Comparison of ENCODE assay signal across 15 cellular contexts in genomic region chrX:53047228-53047627, GRCh38. TPM values are rescaled to one million over a fixed set of nuclear protein-coding genes. Genes with fewer than 3 reads are reported as not detected.
A peak's percentile ranks its signal among the peaks of the same experiment; 100 is the strongest.
DNase-seq lines count a peak whose midpoint lies in the region; ATAC-seq and TF ChIP-seq lines count a peak whose summit lies in the region.
"Had no signal": no experiment of that assay in that cellular context is flagged by ENCODE, and none has a peak within 500 bp of the region (broad histone marks: within the 10 kb centered on the region; RNA-seq: fewer than 3 reads in every experiment).

No MANE protein-coding gene starts in this region.

- peaks cover 0 to 67% of the 10 kb centered on the region in 2 donors for H3K27me3 ChIP-seq in breast epithelium
- H3K27me3 ChIP-seq in PC-3 (ENCODE audit: low read length), result no peaks in the 10 kb centered on the region
- no peaks in the 10 kb centered on the region for H3K27me3 ChIP-seq in fibroblast of lung (ENCODE audit: control insufficient read depth, insufficient read depth, low read length)

- H3K4me3 Mint-ChIP-seq in MCF 10A (ENCODE audit: unreplicated experiment) (no peak overlapping the region), type B pancreatic cell (peak overlapping the region; percentile 73)

- TF ChIP-seq CTCF in MCF 10A (IDR thresholded peaks at IDR 0.05; ENCODE audit: unreplicated experiment), result peak; percentile 11
- TF ChIP-seq CTCF in breast epithelium (IDR thresholded peaks at IDR 0.05), result no peak
- peak; percentile 45 for TF ChIP-seq CTCF in PC-3 (conservative IDR thresholded peaks at IDR 0.05; ENCODE audit: low read depth, low read length)
- peak; percentile 25 to 42 for TF ChIP-seq CTCF in fibroblast of lung (conservative IDR thresholded peaks at IDR 0.05 in 1 of 2, IDR thresholded peaks at IDR 0.05 in 1 of 2; ENCODE audit: low read depth in 1 of 2, low read length in 2 of 2)
- TF ChIP-seq CTCF in type B pancreatic cell (conservative IDR thresholded peaks at IDR 0.05), result peak; percentile 63

- no peaks in the 10 kb centered on the region for H3K36me3 Mint-ChIP-seq in MCF 10A (ENCODE audit: insufficient read depth, unreplicated experiment)
- H3K36me3 Mint-ChIP-seq in type B pancreatic cell, result no peaks in the 10 kb centered on the region

- H3K27ac Mint-ChIP-seq in MCF 10A (ENCODE audit: low read depth, unreplicated experiment) (no peak overlapping the region), type B pancreatic cell (no peak overlapping the region)

- no peaks in the 10 kb centered on the region for H3K4me1 Mint-ChIP-seq in MCF 10A (ENCODE audit: insufficient read depth, unreplicated experiment)
- H3K4me1 Mint-ChIP-seq in type B pancreatic cell (ENCODE audit: unreplicated experiment), result peaks cover 5% of the 10 kb centered on the region

- H3K9me2 ChIP-seq in PC-3 (replicated peaks; ENCODE audit: low read length), result no peaks in the 10 kb centered on the region

- H3F3A ChIP-seq in PC-3 (ENCODE audit: low read length, unreplicated experiment), result no peaks in the 10 kb centered on the region

- CTCF ChIA-PET in MCF 10A (lab: Yijun Ruan, JAX) (no interaction called here), PC-3 (lab: Charles Lee) (interaction anchor here (1.0 kb wide), 1 partner anchor 41 kb away, joined by 3 read pairs; no protein-coding TSS in a partner anchor)

- intact Hi-C loops in MCF 10A (cut with micrococcal nuclease), result no loop called here
- intact Hi-C loops in breast epithelium (cut with DNase I; ENCODE audit: low total_unique reads), result no loop called here
- intact Hi-C loops in PC-3 (cut with micrococcal nuclease), result no loop called here

- H3K36me3 ChIP-seq in breast epithelium, result no peaks in the 10 kb centered on the region
- H3K36me3 ChIP-seq in PC-3 (ENCODE audit: low read depth, low read length), result no peaks in the 10 kb centered on the region
- H3K36me3 ChIP-seq in fibroblast of lung (ENCODE audit: control insufficient read depth, insufficient read depth, low read length), result no peaks in the 10 kb centered on the region
- H3K36me3 ChIP-seq: gastrocnemius medialis, left ventricle myocardium inferior had no signal

- H3K27ac ChIP-seq in breast epithelium, result no peak overlapping the region
- no peak overlapping the region for H3K27ac ChIP-seq in PC-3 (ENCODE audit: low read length)
- H3K27ac ChIP-seq in fibroblast of lung (ENCODE audit: insufficient read depth, low read length), result no peak overlapping the region
- H3K27ac ChIP-seq: gastrocnemius medialis, parathyroid adenoma had no signal

- no peak for TF ChIP-seq POLR2A in breast epithelium (IDR thresholded peaks at IDR 0.05)

- H3K27me3 Mint-ChIP-seq in MCF 10A (ENCODE audit: insufficient read depth, unreplicated experiment) (peaks cover 33% of the 10 kb centered on the region), type B pancreatic cell (no peaks in the 10 kb centered on the region)

- H3K4me1 ChIP-seq in breast epithelium (no peaks in the 10 kb centered on the region), PC-3 (ENCODE audit: insufficient read depth, low read length) (peaks cover 12% of the 10 kb centered on the region), fibroblast of lung (ENCODE audit: control insufficient read depth, extremely low read depth, insufficient read depth, low read length) (no peaks in the 10 kb centered on the region)
- H3K4me1 ChIP-seq: gastrocnemius medialis, left ventricle myocardium inferior, parathyroid adenoma had no signal

- ATAC-seq in PC-3, result no peak
- ATAC-seq in GM18519 (IDR thresholded peaks at IDR 0.05; ENCODE audit: low FRiP score, unreplicated experiment), result no peak
- ATAC-seq: gastrocnemius medialis had no signal

- BruUV-seq in MCF 10A (replicated peaks; lab: Mats Ljungman, UMichigan), result no TSS peak
- no TSS peak for BruUV-seq in PC-3 (replicated peaks; lab: Mats Ljungman, UMichigan)

- H3K9me3 Mint-ChIP-seq in MCF 10A (ENCODE audit: unreplicated experiment) (no peaks in the 10 kb centered on the region), type B pancreatic cell (no peaks in the 10 kb centered on the region)

- POLR2A ChIA-PET in MCF 10A (lab: Yijun Ruan, JAX), result no interaction called here
- POLR2A ChIA-PET in PC-3 (lab: Charles Lee; ENCODE audit: unreplicated experiment), result no interaction called here

- H3K9ac ChIP-seq in PC-3 (ENCODE audit: low read length), result no peak overlapping the region
- H3K9ac ChIP-seq in fibroblast of lung (ENCODE audit: insufficient read depth, low read length), result no peak overlapping the region
- H3K9ac ChIP-seq: parathyroid adenoma had no signal

- H2AFZ ChIP-seq in PC-3 (ENCODE audit: low read length) (no peak overlapping the region), fibroblast of lung (ENCODE audit: low read length) (no peak overlapping the region)

- H3K4me3 ChIP-seq in breast epithelium (no peak overlapping the region), PC-3 (ENCODE audit: low read length) (no peak overlapping the region), fibroblast of lung (replicated peaks in 1 of 4; ENCODE audit: control extremely low read depth in 1 of 4, insufficient read depth in 1 of 4, low read depth in 3 of 4, low read length in 4 of 4) (no peak overlapping the region)

- H3K9me3 ChIP-seq in breast epithelium, result no peaks in the 10 kb centered on the region
- no peaks in the 10 kb centered on the region for H3K9me3 ChIP-seq in PC-3 (ENCODE audit: low read length)
- no peaks in the 10 kb centered on the region for H3K9me3 ChIP-seq in fibroblast of lung (ENCODE audit: control insufficient read depth, insufficient read depth, low read depth, low read length)
- H3K9me3 ChIP-seq: gastrocnemius medialis, left ventricle myocardium inferior had no signal

- H4K20me1 ChIP-seq in PC-3 (ENCODE audit: low read length), result no peaks in the 10 kb centered on the region
- no peaks in the 10 kb centered on the region for H4K20me1 ChIP-seq in fibroblast of lung (ENCODE audit: control insufficient read depth, extremely low read depth, insufficient read depth, low read length)

- H3K4me2 ChIP-seq in PC-3 (ENCODE audit: low read length) (no peak overlapping the region), fibroblast of lung (ENCODE audit: extremely low read depth, insufficient read depth, low read length) (no peak overlapping the region)

- peaks cover 24% of the 10 kb centered on the region; the same call in 1 of the 2 replicates for H3K79me2 ChIP-seq in PC-3 (ENCODE audit: low read length)
- H3K79me2 ChIP-seq in fibroblast of lung (ENCODE audit: control insufficient read depth, insufficient read depth, low read length), result peaks cover 31% of the 10 kb centered on the region
- H3K79me2 ChIP-seq: parathyroid adenoma had no signal

- DNase-seq in MCF 10A (ENCODE audit: unreplicated experiment) (peak; percentile 2), breast epithelium (ENCODE audit: low spot score in 2 of 2) (no peak), PC-3 (peak; percentile 34), fibroblast of lung (ENCODE audit: low read depth in 2 of 2) (peak in 1 of 2 donors; percentile 13), type B pancreatic cell (ENCODE audit: extremely low spot score, unreplicated experiment) (no peak), NCI-H226 (no peak)
- DNase-seq in stimulated activated CD4-positive, alpha-beta T cell treated with anti-CD3 and anti-CD28 coated beads, Interleukin-4, amount 100 ng/mL, for 4 hours, result no peak
- DNase-seq: gastrocnemius medialis; left ventricle myocardium inferior; NCI-H1048; stimulated activated CD4-positive, alpha-beta T cell treated with anti-CD3 and anti-CD28 coated beads, Interleukin-4, amount 100 ng/mL, for 1 hour; substantia nigra had no signal

RNA-seq across cellular contexts. Expression of gene GPR173, which starts 1.4 kb away (rescaled TPM):
- total RNA-seq in MCF 10A (2022) (1.3 TPM in 2 replicates), breast epithelium (1 to 10 TPM in 2 of 3 donors, under 1 TPM in 1; 0.96 to 2.3 (median 1.6) TPM), PC-3 (2014; rRNA removed) (1.6 and 2.2 TPM in 2 replicates), fibroblast of lung (2.3 and 5.6 TPM in 2 replicates), type B pancreatic cell (ENCODE audit: low replicate concordance) (4.5 and 11.5 TPM in 2 replicates)
- 3.9 and 4.0 TPM in 2 replicates for polyA plus RNA-seq in fibroblast of lung
- 3.5 and 3.7 TPM in 2 replicates for polyA plus RNA-seq in fibroblast of lung (2012)
- 13.3 and 14.2 TPM in 2 replicates for polyA minus RNA-seq in fibroblast of lung (ENCODE audit: low replicate concordance)
- total RNA-seq: bronchial epithelial cell had no signal

RNA-seq across cellular contexts. Expression of gene TSPYL2, which starts 34.9 kb away (rescaled TPM):
- 39.3 and 41.6 TPM in 2 replicates for total RNA-seq in MCF 10A (2022)
- total RNA-seq in breast epithelium, result 10 to 100 TPM; 63.4 to 82.7 (median 76.4) TPM
- 22.4 and 23.2 TPM in 2 replicates for total RNA-seq in PC-3 (2014; rRNA removed)
- total RNA-seq in fibroblast of lung, result 9.2 and 10.2 TPM in 2 replicates
- polyA plus RNA-seq in fibroblast of lung, result 14.6 and 21.0 TPM in 2 replicates
- 13.4 and 16.3 TPM in 2 replicates for polyA plus RNA-seq in fibroblast of lung (2012)
- 0.12 and 2.8 TPM in 2 replicates for polyA minus RNA-seq in fibroblast of lung (ENCODE audit: low replicate concordance)
- total RNA-seq in type B pancreatic cell (ENCODE audit: low replicate concordance), result 29.0 and 30.1 TPM in 2 replicates

RNA-seq across cellular contexts. Expression of gene KANTR, which starts 46.7 kb away (rescaled TPM):
- total RNA-seq in MCF 10A (2022) (3.4 and 6.3 TPM in 2 replicates), breast epithelium (10 to 100 TPM; 16.8 to 30.7 (median 29.8) TPM), PC-3 (2014; rRNA removed) (9.3 and 9.7 TPM in 2 replicates), fibroblast of lung (3.9 and 7.1 TPM in 2 replicates), type B pancreatic cell (ENCODE audit: low replicate concordance) (6.1 and 14.4 TPM in 2 replicates)
- 1.9 and 2.4 TPM in 2 replicates for polyA plus RNA-seq in fibroblast of lung
- polyA plus RNA-seq in fibroblast of lung (2012), result 0.98 and 1.4 TPM in 2 replicates
- 11.5 and 28.0 TPM in 2 replicates for polyA minus RNA-seq in fibroblast of lung (ENCODE audit: low replicate concordance)

Comparison
In these comparisons a context has a peak if more than half of its experiments do, and no peak if none do; other contexts are left out.
1. DNase-seq: peak in MCF 10A (single experiment) and PC-3 (single experiment); none in breast epithelium (0 of 2), type B pancreatic cell (single experiment), stimulated activated CD4-positive, alpha-beta T cell treated with anti-CD3 and anti-CD28 coated beads, Interleukin-4, amount 100 ng/mL, for 4 hours (0 of 2) and NCI-H226 (single experiment).
2. CTCF ChIP-seq: peak in MCF 10A (single experiment), PC-3 (single experiment), fibroblast of lung (2 of 2) and type B pancreatic cell (single experiment); none in breast epithelium (0 of 3).